Comparison of ENCODE assay signal across 1 cellular context in the genomic region with DNA sequence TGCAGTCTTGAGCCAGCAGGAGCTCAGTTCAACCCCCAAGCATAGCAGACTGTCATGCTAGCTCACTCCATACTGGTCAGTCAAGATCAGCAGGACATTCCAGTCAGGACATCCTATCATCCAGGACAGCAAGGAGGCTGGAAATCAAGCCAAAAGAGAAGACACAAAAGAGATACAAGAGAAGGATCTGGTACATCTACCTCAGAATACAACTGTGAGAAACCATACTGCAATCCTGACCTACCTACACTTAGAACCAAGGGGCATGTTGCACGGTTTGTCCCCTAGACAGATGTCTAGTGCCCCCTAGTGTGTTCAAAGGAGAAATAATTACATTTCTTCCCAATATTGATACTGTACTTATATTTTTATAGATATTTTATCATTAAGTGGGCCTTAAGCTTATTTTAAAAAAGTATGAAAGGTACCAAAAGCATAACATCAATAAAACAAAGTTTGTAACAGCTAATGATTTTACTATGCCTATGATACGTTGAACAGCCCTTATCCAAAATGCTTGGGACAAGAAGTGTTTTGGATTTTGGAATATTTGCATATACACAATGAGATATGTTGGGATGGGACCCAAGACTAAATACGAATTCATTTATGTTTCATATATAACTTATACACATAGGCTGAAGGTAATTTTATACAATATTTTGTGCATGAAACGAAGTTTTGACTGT.
TF ChIP-seq lines count a peak whose summit lies in the region.

No MANE protein-coding gene starts in this region.

TF ChIP-seq in WTC11, 78 proteins besides CTCF, POLR2A, EP300 and RAD21 (continued from another document):
- TF ChIP-seq ELF4 (CRISPR knock-in tag; IDR thresholded peaks at IDR 0.05; ENCODE audit: low read depth) (no peak), RORB (CRISPR knock-in tag; IDR thresholded peaks at IDR 0.05) (no peak), ERG (CRISPR knock-in tag; IDR thresholded peaks at IDR 0.05) (no peak), JUN (CRISPR knock-in tag; IDR thresholded peaks at IDR 0.05) (no peak), GABPB1 (CRISPR knock-in tag; IDR thresholded peaks at IDR 0.05) (no peak), ZNF317 (CRISPR knock-in tag; IDR thresholded peaks at IDR 0.05; ENCODE audit: borderline replicate concordance, low read depth) (no peak), ZNF512 (CRISPR knock-in tag; IDR thresholded peaks at IDR 0.05; ENCODE audit: borderline replicate concordance) (no peak), E2F1 (CRISPR knock-in tag; IDR thresholded peaks at IDR 0.05) (no peak)
- TF ChIP-seq, protein P1, sequence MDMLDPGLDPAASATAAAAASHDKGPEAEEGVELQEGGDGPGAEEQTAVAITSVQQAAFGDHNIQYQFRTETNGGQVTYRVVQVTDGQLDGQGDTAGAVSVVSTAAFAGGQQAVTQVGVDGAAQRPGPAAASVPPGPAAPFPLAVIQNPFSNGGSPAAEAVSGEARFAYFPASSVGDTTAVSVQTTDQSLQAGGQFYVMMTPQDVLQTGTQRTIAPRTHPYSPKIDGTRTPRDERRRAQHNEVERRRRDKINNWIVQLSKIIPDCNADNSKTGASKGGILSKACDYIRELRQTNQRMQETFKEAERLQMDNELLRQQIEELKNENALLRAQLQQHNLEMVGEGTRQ (CRISPR knock-in tag; IDR thresholded peaks at IDR 0.05), result no peak
